Comparison of ENCODE assay signal across 21 cellular contexts in the genomic region with DNA sequence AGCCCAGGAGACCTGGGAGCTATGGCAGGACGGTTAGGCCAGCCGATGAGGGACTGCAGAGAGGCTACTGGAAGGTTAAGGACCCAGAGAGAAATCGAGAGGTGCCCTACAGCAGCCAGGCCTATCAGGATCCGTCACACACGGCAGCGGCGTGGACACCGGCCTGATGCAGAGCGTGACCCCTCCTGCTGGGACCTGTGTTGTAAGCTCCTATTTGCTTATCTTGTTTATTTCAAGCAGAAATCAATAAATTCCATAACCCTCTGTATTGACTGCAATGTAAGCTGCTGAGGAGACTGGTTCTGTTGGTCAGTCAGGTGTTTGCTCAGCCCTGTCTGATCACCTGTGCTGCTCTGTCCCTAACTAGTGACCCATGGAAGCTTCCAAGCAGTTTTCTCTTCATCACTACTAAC. TPM values are rescaled to one million over a fixed set of nuclear protein-coding genes. Genes with fewer than 3 reads are reported as not detected.
A peak's percentile ranks its signal among the peaks of the same experiment; 100 is the strongest.
DNase-seq lines count a peak whose midpoint lies in the region; ATAC-seq, FAIRE-seq and TF ChIP-seq lines count a peak whose summit lies in the region.
"Had no signal": no experiment of that assay in that cellular context is flagged by ENCODE, and none has a peak within 500 bp of the region (broad histone marks: within the 10 kb centered on the region; RNA-seq: fewer than 3 reads in every experiment).

No MANE protein-coding gene starts in this region.

- 16 to 18% methylated on average over 9 of the region's 9 CpGs for WGBS in pancreas, 2 donors

- H3K4me3 ChIP-seq in dorsolateral prefrontal cortex (no peak overlapping the region), pancreas (no peak overlapping the region)

- no peaks in the 10 kb centered on the region for H3K4me1 Mint-ChIP-seq in stimulated activated naive CD8-positive, alpha-beta T cell treated with anti-CD3 and anti-CD28 coated beads, Interleukin-15, amount 100 ng/mL, for 72 hours
- H3K4me1 Mint-ChIP-seq: CD8-positive, alpha-beta memory T cell had no signal

- H3K9me3 ChIP-seq in pancreas, result no peaks in the 10 kb centered on the region
- H3K9me3 ChIP-seq: SK-N-SH had no signal

- FAIRE-seq in pancreas (lab: Jason Lieb, UNC), result no peak
- FAIRE-seq: GM12891, H54 had no signal

- H3K36me3 ChIP-seq in pancreas, result peaks cover 0 to 31% (median 18%) of the 10 kb centered on the region in 3 donors

- intact Hi-C loops in dorsolateral prefrontal cortex (cut with DNase I), result no loop called here
- intact Hi-C loops in pancreas (cut with DNase I), result no loop called here

- H3K27ac ChIP-seq in dorsolateral prefrontal cortex (peak overlapping the region in 52 of 59 donors; percentile 8 to 100 (median 99)), pancreas (peak overlapping the region in 2 of 4 donors; percentile 0 to 39)

- peaks cover 6 to 22% (median 14%) of the 10 kb centered on the region in 3 donors for H3K4me1 ChIP-seq in pancreas

- no peak for TF ChIP-seq CTCF in dorsolateral prefrontal cortex (IDR thresholded peaks at IDR 0.05 in 54 of 56, conservative IDR thresholded peaks at IDR 0.05 in 2 of 56; ENCODE audit: low read depth in 1 of 56, partially characterized antibody in 56 of 56)
- TF ChIP-seq CTCF in pancreas (IDR thresholded peaks at IDR 0.05), result no peak

- no peaks in the 10 kb centered on the region for H3K27me3 Mint-ChIP-seq in stimulated activated naive CD8-positive, alpha-beta T cell treated with anti-CD3 and anti-CD28 coated beads, Interleukin-15, amount 100 ng/mL, for 72 hours
- H3K27me3 Mint-ChIP-seq: CD8-positive, alpha-beta memory T cell had no signal

- H3K27me3 ChIP-seq in dorsolateral prefrontal cortex, result no peaks in the 10 kb centered on the region
- no peaks in the 10 kb centered on the region for H3K27me3 ChIP-seq in pancreas

- no peak overlapping the region for H3K4me3 Mint-ChIP-seq in stimulated activated naive CD8-positive, alpha-beta T cell treated with anti-CD3 and anti-CD28 coated beads, Interleukin-15, amount 100 ng/mL, for 72 hours
- H3K4me3 Mint-ChIP-seq: CD8-positive, alpha-beta memory T cell; HFFc6 had no signal

- no peaks in the 10 kb centered on the region for H3K9me3 Mint-ChIP-seq in stimulated activated naive CD8-positive, alpha-beta T cell treated with anti-CD3 and anti-CD28 coated beads, Interleukin-15, amount 100 ng/mL, for 72 hours
- H3K9me3 Mint-ChIP-seq: CD8-positive, alpha-beta memory T cell; HFFc6 had no signal

- DNase-seq in NCI-H146 treated with DMSO at 0.1 percent for 48 hours (lab: John Stamatoyannopoulos, UW; ENCODE audit: unreplicated experiment) (peak; percentile 60), dorsolateral prefrontal cortex (no peak), pancreas (peak in 2 of 6 donors; percentile 58 to 61), NAMALWA (ENCODE audit: low spot score) (no peak)
- no peak for DNase-seq in stimulated activated naive CD8-positive, alpha-beta T cell treated with anti-CD3 and anti-CD28 coated beads, Interleukin-15, amount 100 ng/mL, for 72 hours
- DNase-seq: ACHN; CD8-positive, alpha-beta memory T cell; DMS53; HFFc6; NCI-H1105; NCI-H1694 treated with DMSO at 0.1 percent for 48 hours; NCI-H226; NCI-H524 treated with DMSO at 0.1 percent for 48 hours; PC-3; RPMI8226; SHP77 treated with DMSO at 0.1 percent for 48 hours; SK-N-SH had no signal

- peak; percentile 20 to 72 (median 51) for ATAC-seq in pancreas
- ATAC-seq in GM21825 (IDR thresholded peaks at IDR 0.05; ENCODE audit: unreplicated experiment), result no peak
- no peak for ATAC-seq in stimulated activated naive CD8-positive, alpha-beta T cell treated with anti-CD3 and anti-CD28 coated beads, Interleukin-15, amount 100 ng/mL, for 72 hours
- no peak for ATAC-seq in GM21528 (IDR thresholded peaks at IDR 0.05; ENCODE audit: low FRiP score, unreplicated experiment)
- ATAC-seq: PC-3 had no signal

- H3K27ac Mint-ChIP-seq in stimulated activated naive CD8-positive, alpha-beta T cell treated with anti-CD3 and anti-CD28 coated beads, Interleukin-15, amount 100 ng/mL, for 72 hours, result peak overlapping the region in 1 of 2 donors; percentile 27
- H3K27ac Mint-ChIP-seq: HFFc6 had no signal

RNA-seq across cellular contexts. Expression of a gene that starts 39.9 kb away (rescaled TPM):
- total RNA-seq in dorsolateral prefrontal cortex, result 10 to 100 TPM; 19.2 to 62.5 (median 34.1) TPM
- 10 to 100 TPM; 23.2 to 50.1 (median 34.5) TPM for total RNA-seq in pancreas
- polyA plus RNA-seq in pancreas, result 10 to 100 TPM; 12.6 to 15.9 TPM

Comparison
In these comparisons a context has a peak if more than half of its experiments do, and no peak if none do; other contexts are left out.
1. ATAC-seq: peak in pancreas (4 of 4); none in GM21825 (single experiment), stimulated activated naive CD8-positive, alpha-beta T cell treated with anti-CD3 and anti-CD28 coated beads, Interleukin-15, amount 100 ng/mL, for 72 hours (single experiment) and GM21528 (single experiment).